In the genomic region with DNA sequence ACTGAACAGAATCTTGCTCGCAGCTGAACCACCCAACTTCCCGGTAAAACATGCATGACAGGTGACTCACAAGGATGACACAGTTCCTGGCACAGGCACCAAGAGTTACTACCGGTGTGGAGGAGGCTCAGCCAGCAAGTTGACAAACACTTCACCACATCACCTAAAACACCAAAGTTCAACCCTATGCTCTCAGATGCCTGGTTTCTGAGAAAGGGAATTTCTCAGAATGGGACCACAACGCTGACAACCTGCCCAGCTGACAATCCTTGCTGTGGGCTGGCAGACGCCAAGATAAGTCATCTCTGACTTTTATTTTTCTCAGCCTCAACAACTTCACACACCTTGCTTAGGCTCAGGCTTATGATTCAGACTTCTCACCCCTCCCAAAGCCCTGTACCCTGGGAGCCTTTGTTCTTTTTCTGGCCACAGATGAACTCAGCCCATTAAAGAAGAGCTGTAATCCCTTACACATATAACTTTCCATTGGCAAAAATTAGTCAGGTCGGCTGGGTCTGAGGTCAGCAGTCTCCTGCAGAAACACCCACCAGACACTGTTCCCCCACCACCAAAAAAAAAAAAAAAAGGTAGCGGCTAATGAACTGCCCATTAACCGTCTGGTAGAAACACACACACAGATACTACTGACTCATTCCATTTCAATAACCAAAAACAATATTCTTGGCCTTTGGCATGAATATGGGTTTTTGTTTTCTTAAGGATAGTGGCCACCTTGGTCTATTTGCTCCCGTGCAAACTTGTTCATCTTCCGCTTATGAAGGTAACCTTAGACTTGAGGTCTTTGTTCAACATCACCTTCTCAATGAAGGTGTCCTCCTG, we compare ENCODE assay signal across 9 cellular contexts. TPM values are rescaled to one million over a fixed set of nuclear protein-coding genes. Genes with fewer than 3 reads are reported as not detected.
A peak's percentile ranks its signal among the peaks of the same experiment; 100 is the strongest.
DNase-seq lines count a peak whose midpoint lies in the region; ATAC-seq and TF ChIP-seq lines count a peak whose summit lies in the region.
"Had no signal": no experiment of that assay in that cellular context is flagged by ENCODE, and none has a peak within 500 bp of the region (broad histone marks: within the 10 kb centered on the region; RNA-seq: fewer than 3 reads in every experiment).

No MANE protein-coding gene starts in this region.

- TF ChIP-seq CTCF in epithelial cell of proximal tubule (conservative IDR thresholded peaks at IDR 0.05; ENCODE audit: low read depth, low read length), result no peak

- peaks cover 49% of the 10 kb centered on the region for H3K4me1 Mint-ChIP-seq in activated CD4-positive, alpha-beta memory T cell treated with anti-CD3 and anti-CD28 coated beads for 36 hours (ENCODE audit: low read depth)

- DNase-seq in DMS 273 (lab: John Stamatoyannopoulos, UW; ENCODE audit: unreplicated experiment) (peak; percentile 25), DMS 273 treated with DMSO at 0.1 percent for 48 hours (lab: John Stamatoyannopoulos, UW) (no peak), epithelial cell of proximal tubule (ENCODE audit: low read depth) (peak; percentile 92), NOMO-1 treated with dmso at 0.1 percent for 144 hours (lab: John Stamatoyannopoulos, UW; ENCODE audit: unreplicated experiment) (no peak), SK-N-DZ (ENCODE audit: low spot score) (no peak)
- DNase-seq in activated CD4-positive, alpha-beta memory T cell treated with anti-CD3 and anti-CD28 coated beads for 36 hours, result peak; percentile 90
- DNase-seq in stimulated activated CD4-positive, alpha-beta T cell treated with anti-CD3 and anti-CD28 coated beads, Interleukin-2, amount 100 ng/mL, for 48 hours, result peak; percentile 57 to 65

- peak overlapping the region; percentile 91 for H3K27ac Mint-ChIP-seq in activated CD4-positive, alpha-beta memory T cell treated with anti-CD3 and anti-CD28 coated beads for 36 hours

- H3K27me3 Mint-ChIP-seq in activated CD4-positive, alpha-beta memory T cell treated with anti-CD3 and anti-CD28 coated beads for 36 hours, result no peaks in the 10 kb centered on the region

- ATAC-seq in HG03039 (IDR thresholded peaks at IDR 0.05; ENCODE audit: unreplicated experiment), result no peak

- CTCF ChIA-PET in activated CD4-positive, alpha-beta memory T cell treated with anti-CD3 and anti-CD28 coated beads for 36 hours (lab: Charles Lee), result interaction anchor here (0.9 to 2.5 kb wide), 6 partner anchors 12 to 257 kb away, joined by 3 to 12 read pairs (median 5); no protein-coding TSS in a partner anchor

- no peak overlapping the region for H3K4me3 ChIP-seq in epithelial cell of proximal tubule (ENCODE audit: low read depth, low read length)
- H3K4me3 ChIP-seq: thoracic aorta had no signal

- H3K4me3 Mint-ChIP-seq in activated CD4-positive, alpha-beta memory T cell treated with anti-CD3 and anti-CD28 coated beads for 36 hours, result peak overlapping the region; percentile 33

- peaks cover 12% of the 10 kb centered on the region for H3K9me3 Mint-ChIP-seq in activated CD4-positive, alpha-beta memory T cell treated with anti-CD3 and anti-CD28 coated beads for 36 hours

- peaks cover 9% of the 10 kb centered on the region for H3K36me3 Mint-ChIP-seq in activated CD4-positive, alpha-beta memory T cell treated with anti-CD3 and anti-CD28 coated beads for 36 hours

- POLR2A ChIA-PET in activated CD4-positive, alpha-beta memory T cell treated with anti-CD3 and anti-CD28 coated beads for 36 hours (lab: Charles Lee), result interaction anchor here (0.6 to 2.9 kb wide), 10 partner anchors 9 to 301 kb away, joined by 4 to 25 read pairs (median 5); partner anchors contain the start of gene TIAM1

- intact Hi-C loops in activated CD4-positive, alpha-beta memory T cell treated with anti-CD3 and anti-CD28 coated beads for 36 hours (cut with micrococcal nuclease), result loop anchor here (1.0 to 5.0 kb wide), 15 partner anchors 9 to 637 kb away; partner anchors contain the start of genes KRTAP21-3 and SCAF4

RNA-seq across cellular contexts. Expression of gene TIAM1, which starts 10.8 kb away (rescaled TPM):
- total RNA-seq in activated CD4-positive, alpha-beta memory T cell treated with anti-CD3 and anti-CD28 coated beads for 36 hours, result 10 to 100 TPM; 74.8 to 74.9 TPM
- total RNA-seq in epithelial cell of proximal tubule, result 3.6 and 8.3 TPM in 2 replicates
- 14.4 and 19.3 TPM in 2 replicates for polyA plus RNA-seq in SK-N-DZ (2014; cell fraction: cytosol; rRNA removed)
- 12.2 and 20.7 TPM in 2 replicates for polyA plus RNA-seq in SK-N-DZ (2014; cell fraction: nucleus; rRNA removed)

Comparison
In these comparisons a context has a peak if more than half of its experiments do, and no peak if none do; other contexts are left out.
1. DNase-seq: peak in DMS 273 (single experiment), activated CD4-positive, alpha-beta memory T cell treated with anti-CD3 and anti-CD28 coated beads for 36 hours (single experiment), epithelial cell of proximal tubule (single experiment) and stimulated activated CD4-positive, alpha-beta T cell treated with anti-CD3 and anti-CD28 coated beads, Interleukin-2, amount 100 ng/mL, for 48 hours (2 of 2); none in DMS 273 treated with DMSO at 0.1 percent for 48 hours (single experiment), NOMO-1 treated with dmso at 0.1 percent for 144 hours (single experiment) and SK-N-DZ (single experiment).